8 cellular contexts compared by ENCODE assay signal in the genomic region with DNA sequence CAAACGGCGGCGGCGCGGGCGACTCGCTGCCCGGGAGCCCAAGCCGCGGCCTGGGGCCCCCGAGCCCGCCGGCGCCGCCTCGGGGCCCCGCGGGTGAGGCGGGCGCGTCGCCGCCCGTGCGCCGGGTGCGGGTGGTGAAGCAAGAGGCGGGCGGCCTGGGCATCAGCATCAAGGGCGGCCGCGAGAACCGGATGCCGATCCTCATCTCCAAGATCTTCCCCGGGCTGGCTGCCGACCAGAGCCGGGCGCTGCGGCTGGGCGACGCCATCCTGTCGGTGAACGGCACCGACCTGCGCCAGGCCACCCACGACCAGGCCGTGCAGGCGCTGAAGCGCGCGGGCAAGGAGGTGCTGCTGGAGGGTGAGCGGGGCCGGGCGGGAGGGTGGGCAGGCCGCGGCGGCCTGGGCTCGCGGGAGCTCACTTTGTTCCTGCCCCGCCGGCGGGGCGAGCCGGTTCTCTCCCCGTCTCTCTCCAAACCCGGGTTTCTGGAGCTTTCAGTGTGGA. TPM values are rescaled to one million over a fixed set of nuclear protein-coding genes. Genes with fewer than 3 reads are reported as not detected.
DNase-seq lines count a peak whose midpoint lies in the region; ATAC-seq and TF ChIP-seq lines count a peak whose summit lies in the region.

No MANE protein-coding gene starts in this region.

- TF ChIP-seq CTCF in Loucy (conservative IDR thresholded peaks at IDR 0.05; ENCODE audit: low read length) (no peak), epithelial cell of proximal tubule (conservative IDR thresholded peaks at IDR 0.05; ENCODE audit: low read depth, low read length) (no peak)

- peak; percentile 38 for ATAC-seq in GM21737 (IDR thresholded peaks at IDR 0.05; ENCODE audit: unreplicated experiment)

- H4K20me1 ChIP-seq in Loucy (ENCODE audit: insufficient read depth, low read length, poor library complexity, severe bottlenecking): peaks cover 28% of the 10 kb centered on the region

- peak overlapping the region; percentile 64 for H3K9ac ChIP-seq in Loucy (ENCODE audit: low read depth, low read length, poor library complexity, severe bottlenecking)

- no peaks in the 10 kb centered on the region for H3K9me2 ChIP-seq in Loucy (replicated peaks; ENCODE audit: low read depth, low read length)

- H2AFZ ChIP-seq in Loucy (ENCODE audit: low read length): peak overlapping the region; percentile 59; the same call in 1 of the 2 replicates

- H3K36me3 ChIP-seq in Loucy (ENCODE audit: insufficient read depth, low read length): no peaks in the 10 kb centered on the region

- in situ Hi-C loops in G401 (cut with HindIII; ENCODE audit: low sequenced_read_pairs): no loop called here

- no peak overlapping the region for H3K27ac ChIP-seq in substantia nigra (ENCODE audit: low read depth, low read length, poor library complexity, severe bottlenecking)

- peak overlapping the region; percentile 92 for H3K4me3 ChIP-seq in Loucy (ENCODE audit: low read length, poor library complexity, severe bottlenecking)
- peak overlapping the region; percentile 77 for H3K4me3 ChIP-seq in epithelial cell of proximal tubule (ENCODE audit: low read depth, low read length)

- DNase-seq in G401 (ENCODE audit: low spot score): peak; percentile 52
- DNase-seq in activated T-cell treated with anti-CD3 and anti-CD28 coated beads for 24 hours (ENCODE audit: low read depth): peak; percentile 26
- no peak for DNase-seq in epithelial cell of proximal tubule (ENCODE audit: low read depth)
- DNase-seq in myocyte (ENCODE audit: low read depth): peak; percentile 53
- peak in 35 of 49 donors; percentile 14 to 75 (median 31) for DNase-seq in substantia nigra (lab: John Stamatoyannopoulos, UW)
- DNase-seq in NCI-H2196 (lab: John Stamatoyannopoulos, UW; ENCODE audit: unreplicated experiment): no peak

- peaks cover 11% of the 10 kb centered on the region; the same call in 1 of the 2 replicates for H3F3A ChIP-seq in Loucy (ENCODE audit: low read depth)

- H3K9me3 ChIP-seq in Loucy (ENCODE audit: insufficient read depth, low read depth, low read length): no peaks in the 10 kb centered on the region

- H3K4me1 ChIP-seq in Loucy (ENCODE audit: insufficient read depth, low read length, poor library complexity, severe bottlenecking): peaks cover 41% of the 10 kb centered on the region

- peak overlapping the region; percentile 91 for H3K4me2 ChIP-seq in Loucy (ENCODE audit: low read depth, low read length, poor library complexity, severe bottlenecking)

- H3K79me2 ChIP-seq in Loucy (ENCODE audit: insufficient read depth, low read length): peaks cover 29% of the 10 kb centered on the region

- no peaks in the 10 kb centered on the region for H3K27me3 ChIP-seq in Loucy (ENCODE audit: insufficient read depth, low read length, poor library complexity, severe bottlenecking)

RNA-seq across cellular contexts. Expression of a gene that starts 0.5 kb away (rescaled TPM):
- 13.9 and 36.0 TPM in 2 replicates for total RNA-seq in G401 (2014; rRNA removed; shearing (Covaris generic))
- 5.8 and 31.0 TPM in 2 replicates for total RNA-seq in epithelial cell of proximal tubule
- total RNA-seq in myocyte: 21.3 and 28.9 TPM in 2 replicates
- polyA plus RNA-seq in myocyte (2012): 4.1 TPM

RNA-seq across cellular contexts. Expression of a gene that starts 55.0 kb away (rescaled TPM):
- 66.4 and 89.9 TPM in 2 replicates for total RNA-seq in G401 (2014; rRNA removed; shearing (Covaris generic))
- total RNA-seq in epithelial cell of proximal tubule (16.3 and 41.0 TPM in 2 replicates), myocyte (16.1 and 18.1 TPM in 2 replicates)
- 41.1 TPM for polyA plus RNA-seq in myocyte (2012)

RNA-seq across cellular contexts. Expression of a gene that starts 55.1 kb away (rescaled TPM):
- total RNA-seq in G401 (2014; rRNA removed; shearing (Covaris generic)): 196 and 268 TPM in 2 replicates
- total RNA-seq in epithelial cell of proximal tubule (47.4 and 53.7 TPM in 2 replicates), myocyte (35.5 and 36.6 TPM in 2 replicates)
- 72.9 TPM for polyA plus RNA-seq in myocyte (2012)

Comparison
In these comparisons a context has a peak if more than half of its experiments do, and no peak if none do; other contexts are left out.
1. DNase-seq: peak in G401 (single experiment), activated T-cell treated with anti-CD3 and anti-CD28 coated beads for 24 hours (single experiment), myocyte (single experiment) and substantia nigra (35 of 49); none in epithelial cell of proximal tubule (single experiment) and NCI-H2196 (single experiment).